ENCODE assay signal across 17 cellular contexts in genomic region chr19:39359026-39359425, GRCh38. TPM values are rescaled to one million over a fixed set of nuclear protein-coding genes. Genes with fewer than 3 reads are reported as not detected.
DNase-seq lines count a peak whose midpoint lies in the region; ATAC-seq and TF ChIP-seq lines count a peak whose summit lies in the region.
"Had no signal": no experiment of that assay in that cellular context is flagged by ENCODE, and none has a peak within 500 bp of the region (broad histone marks: within the 10 kb centered on the region; RNA-seq: fewer than 3 reads in every experiment).

No MANE protein-coding gene starts in this region.

- POLR2A ChIA-PET in activated CD4-positive, alpha-beta memory T cell treated with anti-CD3 and anti-CD28 coated beads for 36 hours (lab: Charles Lee), result no interaction called here
- POLR2A ChIA-PET in activated CD4-positive, alpha-beta memory T cell treated with anti-CD3 and anti-CD28 coated beads, Interleukin-2, amount 10 ng/mL, durations not matched to agents 7 days and 5 days (lab: Charles Lee), result interaction anchor here (0.6 kb wide), 1 partner anchor 15 kb away, joined by 3 read pairs; no protein-coding TSS in a partner anchor

- no peak for TF ChIP-seq CTCF in osteocyte (IDR thresholded peaks at IDR 0.05)
- no peak for TF ChIP-seq CTCF in lower lobe of right lung (IDR thresholded peaks at IDR 0.05)

- H3K27me3 Mint-ChIP-seq in activated CD4-positive, alpha-beta memory T cell treated with anti-CD3 and anti-CD28 coated beads for 36 hours, result no peaks in the 10 kb centered on the region
- H3K27me3 Mint-ChIP-seq in activated CD4-positive, alpha-beta memory T cell treated with anti-CD3 and anti-CD28 coated beads, Interleukin-2, amount 10 ng/mL, durations not matched to agents 7 days and 5 days, result no peaks in the 10 kb centered on the region
- no peaks in the 10 kb centered on the region for H3K27me3 Mint-ChIP-seq in osteocyte (ENCODE audit: unreplicated experiment)

- ATAC-seq in lower lobe of right lung, result no peak
- ATAC-seq: HepG2 had no signal

- peaks cover 9% of the 10 kb centered on the region for H3K4me1 Mint-ChIP-seq in activated CD4-positive, alpha-beta memory T cell treated with anti-CD3 and anti-CD28 coated beads for 36 hours (ENCODE audit: low read depth)
- H3K4me1 Mint-ChIP-seq in activated CD4-positive, alpha-beta memory T cell treated with anti-CD3 and anti-CD28 coated beads, Interleukin-2, amount 10 ng/mL, durations not matched to agents 7 days and 5 days, result peaks cover 8% of the 10 kb centered on the region
- peaks cover 24% of the 10 kb centered on the region for H3K4me1 Mint-ChIP-seq in osteocyte (ENCODE audit: unreplicated experiment)

- CTCF ChIA-PET in activated CD4-positive, alpha-beta memory T cell treated with anti-CD3 and anti-CD28 coated beads for 36 hours (lab: Charles Lee), result no interaction called here
- CTCF ChIA-PET in activated CD4-positive, alpha-beta memory T cell treated with anti-CD3 and anti-CD28 coated beads, Interleukin-2, amount 10 ng/mL, durations not matched to agents 7 days and 5 days (lab: Charles Lee), result no interaction called here

- H3K9me3 ChIP-seq in lower lobe of right lung, result no peaks in the 10 kb centered on the region
- H3K9me3 ChIP-seq: BLaER1, Caco-2, HAP-1 had no signal

- intact Hi-C loops in activated CD4-positive, alpha-beta memory T cell treated with anti-CD3 and anti-CD28 coated beads for 36 hours (cut with micrococcal nuclease), result no loop called here
- intact Hi-C loops in lower lobe of right lung (cut with DNase I), result no loop called here

- no peak overlapping the region for H3K4me3 ChIP-seq in lower lobe of right lung
- H3K4me3 ChIP-seq: BLaER1, HAP-1 had no signal

- H3K4me3 Mint-ChIP-seq in activated CD4-positive, alpha-beta memory T cell treated with anti-CD3 and anti-CD28 coated beads for 36 hours, result no peak overlapping the region
- no peak overlapping the region for H3K4me3 Mint-ChIP-seq in activated CD4-positive, alpha-beta memory T cell treated with anti-CD3 and anti-CD28 coated beads, Interleukin-2, amount 10 ng/mL, durations not matched to agents 7 days and 5 days
- no peak overlapping the region for H3K4me3 Mint-ChIP-seq in osteocyte (ENCODE audit: unreplicated experiment)
- H3K4me3 Mint-ChIP-seq: CD8-positive, alpha-beta memory T cell; HFFc6 had no signal

- peaks cover 99% of the 10 kb centered on the region for H3K36me3 ChIP-seq in lower lobe of right lung

- no peaks in the 10 kb centered on the region for H3K9me3 Mint-ChIP-seq in activated CD4-positive, alpha-beta memory T cell treated with anti-CD3 and anti-CD28 coated beads for 36 hours
- H3K9me3 Mint-ChIP-seq in activated CD4-positive, alpha-beta memory T cell treated with anti-CD3 and anti-CD28 coated beads, Interleukin-2, amount 10 ng/mL, durations not matched to agents 7 days and 5 days, result no peaks in the 10 kb centered on the region
- H3K9me3 Mint-ChIP-seq in osteocyte (ENCODE audit: unreplicated experiment), result no peaks in the 10 kb centered on the region
- H3K9me3 Mint-ChIP-seq: CD8-positive, alpha-beta memory T cell; HFFc6 had no signal

- peak overlapping the region; percentile 52 for H3K27ac ChIP-seq in caudate nucleus (ENCODE audit: low read depth, low read length)
- H3K27ac ChIP-seq in substantia nigra (ENCODE audit: low read depth, low read length, poor library complexity, severe bottlenecking), result peak overlapping the region; percentile 79
- no peak overlapping the region for H3K27ac ChIP-seq in lower lobe of right lung
- H3K27ac ChIP-seq: BLaER1 had no signal

- H3K27ac Mint-ChIP-seq in activated CD4-positive, alpha-beta memory T cell treated with anti-CD3 and anti-CD28 coated beads for 36 hours, result peak overlapping the region; percentile 40
- no peak overlapping the region for H3K27ac Mint-ChIP-seq in activated CD4-positive, alpha-beta memory T cell treated with anti-CD3 and anti-CD28 coated beads, Interleukin-2, amount 10 ng/mL, durations not matched to agents 7 days and 5 days
- no peak overlapping the region for H3K27ac Mint-ChIP-seq in osteocyte (ENCODE audit: unreplicated experiment)

- no peaks in the 10 kb centered on the region for H3K27me3 ChIP-seq in lower lobe of right lung (ENCODE audit: low read depth)
- H3K27me3 ChIP-seq: BLaER1 had no signal

- peaks cover 46% of the 10 kb centered on the region for H3K36me3 Mint-ChIP-seq in activated CD4-positive, alpha-beta memory T cell treated with anti-CD3 and anti-CD28 coated beads for 36 hours
- peaks cover 57% of the 10 kb centered on the region for H3K36me3 Mint-ChIP-seq in activated CD4-positive, alpha-beta memory T cell treated with anti-CD3 and anti-CD28 coated beads, Interleukin-2, amount 10 ng/mL, durations not matched to agents 7 days and 5 days (ENCODE audit: low read depth)
- peaks cover 44% of the 10 kb centered on the region for H3K36me3 Mint-ChIP-seq in osteocyte (ENCODE audit: unreplicated experiment)

- H3K4me1 ChIP-seq in lower lobe of right lung, result peaks cover 10% of the 10 kb centered on the region
- H3K4me1 ChIP-seq: Caco-2, HAP-1 had no signal

- peak; percentile 31 for DNase-seq in activated CD4-positive, alpha-beta memory T cell treated with anti-CD3 and anti-CD28 coated beads for 36 hours
- no peak for DNase-seq in activated CD4-positive, alpha-beta memory T cell treated with anti-CD3 and anti-CD28 coated beads, Interleukin-2, amount 10 ng/mL, durations not matched to agents 7 days and 5 days
- DNase-seq in caudate nucleus (lab: John Stamatoyannopoulos, UW) (no peak), substantia nigra (lab: John Stamatoyannopoulos, UW) (no peak), osteocyte (ENCODE audit: extremely low spot score, unreplicated experiment) (no peak), kidney tubule cell (ENCODE audit: low spot score) (no peak), lower lobe of right lung (no peak)
- DNase-seq: 8988T; AML-193; Caco-2; CD8-positive, alpha-beta memory T cell; DMS53; HFFc6 had no signal

RNA-seq across cellular contexts. Expression of gene SAMD4B, which starts 16.8 kb away (rescaled TPM):
- 10 to 100 TPM; 49.4 to 51.3 TPM for total RNA-seq in activated CD4-positive, alpha-beta memory T cell treated with anti-CD3 and anti-CD28 coated beads for 36 hours
- 10 to 100 TPM; 53.9 to 54.8 TPM for total RNA-seq in activated CD4-positive, alpha-beta memory T cell treated with anti-CD3 and anti-CD28 coated beads, Interleukin-2, amount 10 ng/mL, durations not matched to agents 7 days and 5 days
- 100 and 101 TPM in 2 replicates for total RNA-seq in osteocyte
- total RNA-seq in lower lobe of right lung, result 74.4 TPM

RNA-seq across cellular contexts. Expression of gene GMFG, which starts 23.2 kb away (rescaled TPM):
- total RNA-seq in activated CD4-positive, alpha-beta memory T cell treated with anti-CD3 and anti-CD28 coated beads for 36 hours, result 100 to 1,000 TPM; 393 to 415 TPM
- 100 to 1,000 TPM; 705 to 721 TPM for total RNA-seq in activated CD4-positive, alpha-beta memory T cell treated with anti-CD3 and anti-CD28 coated beads, Interleukin-2, amount 10 ng/mL, durations not matched to agents 7 days and 5 days
- total RNA-seq in osteocyte (not detected in 2 replicates), lower lobe of right lung (149 TPM)
- total RNA-seq: H1 had no signal

RNA-seq across cellular contexts. Expression of gene PAF1, which starts 31.9 kb away (rescaled TPM):
- total RNA-seq in activated CD4-positive, alpha-beta memory T cell treated with anti-CD3 and anti-CD28 coated beads for 36 hours, result 10 to 100 TPM; 41.6 to 43.8 TPM
- 10 to 100 TPM; 44.0 to 47.2 TPM for total RNA-seq in activated CD4-positive, alpha-beta memory T cell treated with anti-CD3 and anti-CD28 coated beads, Interleukin-2, amount 10 ng/mL, durations not matched to agents 7 days and 5 days
- 45.6 and 45.9 TPM in 2 replicates for total RNA-seq in osteocyte
- 33.7 TPM for total RNA-seq in lower lobe of right lung

RNA-seq across cellular contexts. Expression of gene MED29, which starts 32.2 kb away (rescaled TPM):
- total RNA-seq in activated CD4-positive, alpha-beta memory T cell treated with anti-CD3 and anti-CD28 coated beads for 36 hours, result 10 to 100 TPM; 22.2 to 26.9 TPM
- total RNA-seq in activated CD4-positive, alpha-beta memory T cell treated with anti-CD3 and anti-CD28 coated beads, Interleukin-2, amount 10 ng/mL, durations not matched to agents 7 days and 5 days, result 10 to 100 TPM; 32.3 to 34.5 TPM
- 37.1 and 38.7 TPM in 2 replicates for total RNA-seq in osteocyte
- 33.1 TPM for total RNA-seq in lower lobe of right lung

RNA-seq across cellular contexts. Expression of gene LRFN1, which starts 38.4 kb away (rescaled TPM):
- total RNA-seq in activated CD4-positive, alpha-beta memory T cell treated with anti-CD3 and anti-CD28 coated beads for 36 hours, result 1 to 10 TPM; 6.4 to 6.5 TPM
- 1 to 10 TPM; 9.2 to 9.3 TPM for total RNA-seq in activated CD4-positive, alpha-beta memory T cell treated with anti-CD3 and anti-CD28 coated beads, Interleukin-2, amount 10 ng/mL, durations not matched to agents 7 days and 5 days
- total RNA-seq in osteocyte (0.31 and 0.35 TPM in 2 replicates), lower lobe of right lung (2.1 TPM)

Comparison
In these comparisons a context has a peak if more than half of its experiments do, and no peak if none do; other contexts are left out.
1. RNA of gene GMFG, which starts 23.2 kb away (total RNA-seq): 705 to 721 TPM in activated CD4-positive, alpha-beta memory T cell treated with anti-CD3 and anti-CD28 coated beads, Interleukin-2, amount 10 ng/mL, durations not matched to agents 7 days and 5 days, 393 to 415 TPM in activated CD4-positive, alpha-beta memory T cell treated with anti-CD3 and anti-CD28 coated beads for 36 hours and 149 TPM in lower lobe of right lung (single experiment); not detected in osteocyte; every median in the first group is over 100 times any median in the second.